Comparison of ENCODE assay signal across 9 cellular contexts in genomic region chr4:39046243-39046642, GRCh38. TPM values are rescaled to one million over a fixed set of nuclear protein-coding genes. Genes with fewer than 3 reads are reported as not detected.
DNase-seq lines count a peak whose midpoint lies in the region; ATAC-seq and TF ChIP-seq lines count a peak whose summit lies in the region.
"Had no signal": no experiment of that assay in that cellular context is flagged by ENCODE, and none has a peak within 500 bp of the region (broad histone marks: within the 10 kb centered on the region; RNA-seq: fewer than 3 reads in every experiment).

No MANE protein-coding gene starts in this region.

- H3K4me1 ChIP-seq in SK-N-SH (ENCODE audit: control insufficient read depth in 1 of 2, insufficient read depth in 2 of 2, low read depth in 1 of 2, low read length in 1 of 2) (peaks cover 6 to 23% of the 10 kb centered on the region in 2 experiments; a peak in 2 of 4 replicates), RWPE2 (ENCODE audit: insufficient read depth, poor library complexity, severe bottlenecking) (peaks cover 41% of the 10 kb centered on the region), esophagus (ENCODE audit: control insufficient read depth in 2 of 2, insufficient read depth in 2 of 2, low read length in 1 of 2) (no peaks in the 10 kb centered on the region)

- no peaks in the 10 kb centered on the region for H3K9me2 ChIP-seq in SK-N-SH

- no peaks in the 10 kb centered on the region for H3K27me3 ChIP-seq in SK-N-SH (ENCODE audit: insufficient read depth)
- no peaks in the 10 kb centered on the region for H3K27me3 ChIP-seq in RWPE2 (ENCODE audit: insufficient read depth, poor library complexity, severe bottlenecking)
- no peaks in the 10 kb centered on the region for H3K27me3 ChIP-seq in esophagus (ENCODE audit: control insufficient read depth in 1 of 2, insufficient read depth in 2 of 2, low read length in 2 of 2)

- TF ChIP-seq RAD21 in SK-N-SH (IDR thresholded peaks at IDR 0.05; ENCODE audit: low read length): no peak

- peak overlapping the region; percentile 72 for H3K4me2 ChIP-seq in SK-N-SH

- peak overlapping the region; percentile 82; the same call in 1 of the 2 replicates for H3K9ac ChIP-seq in SK-N-SH

- CTCF ChIA-PET in SK-N-SH (lab: Yijun Ruan, JAX): interaction anchor here (1.3 to 2.4 kb wide), 4 partner anchors 9 to 143 kb away, joined by 4 to 8 read pairs (median 7); no protein-coding TSS in a partner anchor

- no peak overlapping the region for H2AFZ ChIP-seq in SK-N-SH (ENCODE audit: low read depth)

- no peaks in the 10 kb centered on the region for H3K9me3 ChIP-seq in SK-N-SH
- no peaks in the 10 kb centered on the region for H3K9me3 ChIP-seq in RWPE2 (ENCODE audit: severe bottlenecking)
- H3K9me3 ChIP-seq in esophagus (ENCODE audit: control insufficient read depth in 2 of 2, insufficient read depth in 1 of 2, low read depth in 1 of 2, low read length in 1 of 2): no peaks in the 10 kb centered on the region

- TF ChIP-seq CTCF in SK-N-SH (IDR thresholded peaks at IDR 0.05) (no peak), RWPE2 (IDR thresholded peaks at IDR 0.05; ENCODE audit: poor library complexity, severe bottlenecking) (no peak)

- peaks cover 22% of the 10 kb centered on the region for H3F3A ChIP-seq in SK-N-SH (replicated peaks; ENCODE audit: insufficient read depth)

- H4K20me1 ChIP-seq in SK-N-SH (ENCODE audit: insufficient read depth): peaks cover 3% of the 10 kb centered on the region; the same call in 1 of the 2 replicates

- no peak for TF ChIP-seq EP300 in SK-N-SH (IDR thresholded peaks at IDR 0.05; ENCODE audit: borderline replicate concordance in 1 of 2, low read depth in 1 of 2, low read length in 1 of 2)

- WGBS in SK-N-SH (ENCODE audit: low lambda C conversion rate): 58% methylated on average over 8 of the region's 8 CpGs
- 45 to 62% methylated on average over 8 of the region's 8 CpGs for WGBS in esophagus, 2 donors

- H3K4me3 ChIP-seq in SK-N-SH (ENCODE audit: low read depth in 2 of 2, low read length in 1 of 2) (peak overlapping the region; percentile 64 to 82; a peak in 3 of 4 replicates), RWPE2 (ENCODE audit: severe bottlenecking) (peak overlapping the region; percentile 99), esophagus (ENCODE audit: low read depth in 1 of 2, low read length in 2 of 2) (peak overlapping the region in 1 of 2 donors; percentile 95), skin epidermis (peak overlapping the region in 4 of 7 experiments; percentile 82 to 97 (median 94))

- POLR2A ChIA-PET in SK-N-SH (lab: Yijun Ruan, JAX): no interaction called here

- no peak for ATAC-seq in SK-N-SH treated with all-trans-retinoic acid at 6 μM for 48 hours
- peak; percentile 62 for ATAC-seq in RWPE2 (ENCODE audit: low read depth)
- no peak for ATAC-seq in GM21737 (IDR thresholded peaks at IDR 0.05; ENCODE audit: unreplicated experiment)

- H3K79me2 ChIP-seq in SK-N-SH (ENCODE audit: insufficient read depth): peaks cover 55% of the 10 kb centered on the region

- DNase-seq in SK-N-SH (no peak), RWPE2 (ENCODE audit: low spot score) (peak; percentile 83), HuH-7 (ENCODE audit: low spot score) (no peak), NCI-H2171 treated with DMSO at 0.1 percent for 48 hours (lab: John Stamatoyannopoulos, UW) (no peak)
- DNase-seq: NCI-H2029 treated with DMSO at 0.1 percent for 48 hours had no signal

- peak overlapping the region in 1 of 2 experiments; percentile 67; a peak in 2 of 4 replicates for H3K27ac ChIP-seq in SK-N-SH (ENCODE audit: low read depth in 2 of 2, low read length in 1 of 2)
- peak overlapping the region; percentile 95 for H3K27ac ChIP-seq in RWPE2 (ENCODE audit: poor library complexity, severe bottlenecking)
- peak overlapping the region; percentile 35 to 60 for H3K27ac ChIP-seq in esophagus (ENCODE audit: low read depth in 2 of 2, low read length in 1 of 2)
- peak overlapping the region in 9 of 21 experiments; percentile 13 to 98 (median 88) for H3K27ac ChIP-seq in skin epidermis

- H3K36me3 ChIP-seq in SK-N-SH (replicated peaks in 1 of 2; ENCODE audit: control insufficient read depth in 1 of 2, insufficient read depth in 2 of 2, low read length in 1 of 2) (peaks cover 0 to 5% of the 10 kb centered on the region in 2 experiments), RWPE2 (ENCODE audit: low read depth) (peaks cover 19% of the 10 kb centered on the region), esophagus (ENCODE audit: control insufficient read depth in 2 of 2, insufficient read depth in 2 of 2, low read length in 1 of 2) (no peaks in the 10 kb centered on the region)

TF ChIP-seq in SK-N-SH, 30 proteins besides CTCF, POLR2A, EP300 and RAD21:
- TF ChIP-seq FOSL2 (IDR thresholded peaks at IDR 0.05; ENCODE audit: borderline replicate concordance, low read depth): 0 out of 2 replicates have a peak, but pooled peaks have one; percentile 5
- TF ChIP-seq NFIC (IDR thresholded peaks at IDR 0.05; ENCODE audit: borderline replicate concordance): no peak
- no peak for TF ChIP-seq RFX5 (IDR thresholded peaks at IDR 0.05; ENCODE audit: low read length)

TF ChIP-seq in SK-N-SH treated with all-trans-retinoic acid at 6 μM for 48 hours, 23 proteins besides CTCF, POLR2A, EP300 and RAD21:
- TF ChIP-seq SNAI2 (CRISPR knock-in tag; IDR thresholded peaks at IDR 0.05): no peak
- TF ChIP-seq TOX (CRISPR knock-in tag; IDR thresholded peaks at IDR 0.05; ENCODE audit: borderline replicate concordance): no peak
- no peak for TF ChIP-seq OSR1 (CRISPR knock-in tag; IDR thresholded peaks at IDR 0.05)
- TF ChIP-seq CSDC2 (CRISPR knock-in tag; IDR thresholded peaks at IDR 0.05): no peak
- no peak for TF ChIP-seq ZNF70 (CRISPR knock-in tag; IDR thresholded peaks at IDR 0.05)
- TF ChIP-seq ZNF8 (CRISPR knock-in tag; IDR thresholded peaks at IDR 0.05): no peak
- TF ChIP-seq GLIS3 (CRISPR knock-in tag; IDR thresholded peaks at IDR 0.05): no peak
- TF ChIP-seq PATZ1 (CRISPR knock-in tag; IDR thresholded peaks at IDR 0.05; ENCODE audit: borderline replicate concordance): no peak
TF ChIP-seq in SK-N-SH treated with all-trans-retinoic acid at 6 μM for 48 hours: peak in this region for 0.

RNA-seq across cellular contexts. Expression of gene TMEM156, which starts 14.0 kb away (rescaled TPM):
- polyA plus RNA-seq in SK-N-SH (2012; rRNA removed) (0.13 and 0.15 TPM in 2 replicates), esophagus (under 1 TPM; 0.25 to 0.81 TPM)
- 0.05 and 0.28 TPM in 2 replicates for polyA plus RNA-seq in SK-N-SH (2012; cell fraction: cytosol; rRNA removed)
- 0.14 TPM in 1 of 2 replicates, not detected in the other for polyA plus RNA-seq in SK-N-SH (2012; cell fraction: nucleus; rRNA removed)

RNA-seq across cellular contexts. Expression of gene KLHL5, which starts 15.8 kb away (rescaled TPM):
- polyA plus RNA-seq in SK-N-SH (2012; rRNA removed) (33.1 and 37.0 TPM in 2 replicates), esophagus (10 to 100 TPM in 1 of 2 donors, 1 to 10 TPM in 1; 2.9 to 10.2 TPM)
- polyA plus RNA-seq in SK-N-SH (2012; cell fraction: cytosol; rRNA removed): 46.6 and 47.9 TPM in 2 replicates
- 11.8 and 21.8 TPM in 2 replicates for polyA plus RNA-seq in SK-N-SH (2012; cell fraction: nucleus; rRNA removed)
